ENCODE assay signal across 10 cellular contexts in the genomic region with DNA sequence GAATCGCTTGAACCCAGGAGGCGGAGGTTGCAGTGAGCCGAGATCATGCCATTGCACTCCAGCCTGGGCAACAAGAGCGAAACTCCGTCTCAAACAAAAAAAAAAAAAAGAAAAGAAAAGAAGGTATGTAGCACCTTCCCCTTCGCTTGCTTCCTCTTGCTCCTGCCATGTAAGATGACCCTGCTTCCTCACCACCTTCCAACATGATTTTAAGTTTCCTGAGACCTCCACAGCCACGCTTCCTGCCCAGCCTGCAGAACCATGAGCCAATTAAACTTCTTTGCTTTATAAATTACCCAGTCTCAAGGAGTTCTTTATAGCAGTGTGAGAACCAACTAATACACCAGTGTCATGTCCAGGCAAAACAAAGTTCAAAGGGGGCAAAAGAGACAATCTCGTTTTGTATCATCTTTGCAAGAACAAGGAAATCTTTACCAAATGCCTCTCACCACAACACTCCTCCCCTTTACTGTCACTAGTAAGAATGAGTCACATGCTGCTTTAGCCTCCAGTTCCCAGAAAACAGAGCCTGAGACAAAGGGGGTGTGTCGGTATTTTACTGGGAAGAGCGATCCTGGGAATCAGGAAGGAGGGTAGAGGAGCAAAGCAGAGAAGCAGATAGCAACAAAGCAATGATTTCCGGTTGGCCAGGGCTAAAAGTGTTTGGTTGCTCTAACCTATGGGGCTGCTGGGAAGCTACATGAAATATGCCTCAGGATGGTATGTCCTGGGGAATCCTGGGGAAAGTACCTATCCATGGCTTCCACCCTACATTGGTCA. TPM values are rescaled to one million over a fixed set of nuclear protein-coding genes. Genes with fewer than 3 reads are reported as not detected.
DNase-seq lines count a peak whose midpoint lies in the region; ATAC-seq and TF ChIP-seq lines count a peak whose summit lies in the region.
"Had no signal": no experiment of that assay in that cellular context is flagged by ENCODE, and none has a peak within 500 bp of the region (broad histone marks: within the 10 kb centered on the region; RNA-seq: fewer than 3 reads in every experiment).

No MANE protein-coding gene starts in this region.

- peak overlapping the region in 1 of 2 experiments; percentile 22 for H3K14ac ChIP-seq in mesenchymal stem cell (ENCODE audit: low read length in 2 of 2)

- peak overlapping the region in 1 of 2 experiments; percentile 13 for H2BK12ac ChIP-seq in mesenchymal stem cell (ENCODE audit: low read length in 2 of 2)

- H2BK5ac ChIP-seq in mesenchymal stem cell (ENCODE audit: low read depth, low read length, poor library complexity, severe bottlenecking): no peak overlapping the region

- H3K4ac ChIP-seq in mesenchymal stem cell (ENCODE audit: low read depth in 1 of 2, low read length in 2 of 2): peak overlapping the region in 1 of 2 experiments; percentile 18

- 80% methylated on average over 11 of the region's 11 CpGs for WGBS in mesenchymal stem cell

- no peak overlapping the region for H3K23ac ChIP-seq in mesenchymal stem cell (ENCODE audit: low read length in 2 of 2)

- DNase-seq in Calu3 (no peak), LoVo (ENCODE audit: low spot score) (peak; percentile 71), MCF 10A (ENCODE audit: unreplicated experiment) (peak; percentile 88), mesenchymal stem cell (peak; percentile 95), NAMALWA (ENCODE audit: low spot score) (no peak), cortex of kidney (lab: John Stamatoyannopoulos, UW) (no peak)
- DNase-seq: activated gamma-delta T cell treated with Interleukin-2 at 50 U/mL for 16 hours, NCI-H774 had no signal

- H3K36me3 Mint-ChIP-seq in Calu3 (ENCODE audit: insufficient read depth, unreplicated experiment) (peaks cover 3% of the 10 kb centered on the region), MCF 10A (ENCODE audit: insufficient read depth, unreplicated experiment) (no peaks in the 10 kb centered on the region)

- peak overlapping the region; percentile 25 for H3K27ac Mint-ChIP-seq in Calu3 (ENCODE audit: unreplicated experiment)
- H3K27ac Mint-ChIP-seq in MCF 10A (ENCODE audit: low read depth, unreplicated experiment): peak overlapping the region; percentile 61

- peaks cover 12% of the 10 kb centered on the region for H3K27me3 Mint-ChIP-seq in Calu3 (ENCODE audit: unreplicated experiment)
- no peaks in the 10 kb centered on the region for H3K27me3 Mint-ChIP-seq in MCF 10A (ENCODE audit: insufficient read depth, unreplicated experiment)

- no peaks in the 10 kb centered on the region for H3K36me3 ChIP-seq in mesenchymal stem cell (ENCODE audit: control insufficient read depth in 1 of 2, insufficient read depth in 2 of 2, low read depth in 1 of 2, low read length in 2 of 2)

- ATAC-seq in GM18858 (IDR thresholded peaks at IDR 0.05; ENCODE audit: unreplicated experiment) (no peak), HG02885 (IDR thresholded peaks at IDR 0.05; ENCODE audit: poor library complexity, unreplicated experiment) (no peak)

- no peaks in the 10 kb centered on the region for H3K9me3 ChIP-seq in mesenchymal stem cell (ENCODE audit: control insufficient read depth, low read length)

- H3K4me2 ChIP-seq in mesenchymal stem cell (ENCODE audit: low read length, poor library complexity, severe bottlenecking): no peak overlapping the region

- BruUV-seq in Calu3 (replicated peaks; lab: Mats Ljungman, UMichigan) (no TSS peak), MCF 10A (replicated peaks; lab: Mats Ljungman, UMichigan) (no TSS peak)

- H3K18ac ChIP-seq in mesenchymal stem cell (ENCODE audit: low read depth in 1 of 2, low read length in 2 of 2): peak overlapping the region in 1 of 2 experiments; percentile 0

- no peak overlapping the region for H3K4me3 ChIP-seq in mesenchymal stem cell (ENCODE audit: insufficient read depth in 1 of 2, low read depth in 1 of 2, low read length in 2 of 2)

- H4K91ac ChIP-seq in mesenchymal stem cell (ENCODE audit: low read length): no peak overlapping the region

- H2AK5ac ChIP-seq in mesenchymal stem cell (ENCODE audit: low read length, severe bottlenecking): no peak overlapping the region

- H2BK120ac ChIP-seq in mesenchymal stem cell (ENCODE audit: low read depth, low read length): no peak overlapping the region

- no peak overlapping the region for H4K8ac ChIP-seq in mesenchymal stem cell (ENCODE audit: low read length)

- no peak overlapping the region for H3K27ac ChIP-seq in mesenchymal stem cell (ENCODE audit: low read length, poor library complexity, severe bottlenecking)

- peaks cover 2% of the 10 kb centered on the region for H3K4me1 ChIP-seq in mesenchymal stem cell (ENCODE audit: control insufficient read depth, insufficient read depth, low read depth, low read length)

- no peak overlapping the region for H2BK15ac ChIP-seq in mesenchymal stem cell (ENCODE audit: low read depth, poor library complexity, severe bottlenecking)

- no peak overlapping the region for H2AFZ ChIP-seq in mesenchymal stem cell (ENCODE audit: low read depth, low read length)

- H3K9me3 Mint-ChIP-seq in Calu3 (ENCODE audit: low read depth, unreplicated experiment) (peaks cover 10% of the 10 kb centered on the region), MCF 10A (ENCODE audit: unreplicated experiment) (no peaks in the 10 kb centered on the region)

- no peaks in the 10 kb centered on the region for H3K27me3 ChIP-seq in mesenchymal stem cell (ENCODE audit: control insufficient read depth in 1 of 2, insufficient read depth in 1 of 2, low read length in 2 of 2)

- peaks cover 6% of the 10 kb centered on the region for H3K4me1 Mint-ChIP-seq in Calu3 (ENCODE audit: low read depth, unreplicated experiment)
- peaks cover 20% of the 10 kb centered on the region for H3K4me1 Mint-ChIP-seq in MCF 10A (ENCODE audit: insufficient read depth, unreplicated experiment)

- H3K4me3 Mint-ChIP-seq in Calu3 (ENCODE audit: low read depth, unreplicated experiment) (no peak overlapping the region), MCF 10A (ENCODE audit: unreplicated experiment) (no peak overlapping the region)

- peak overlapping the region; percentile 13 for H3K9ac ChIP-seq in mesenchymal stem cell (ENCODE audit: low read length)

- TF ChIP-seq CTCF in Calu3 (IDR thresholded peaks at IDR 0.05; ENCODE audit: unreplicated experiment) (no peak), MCF 10A (IDR thresholded peaks at IDR 0.05; ENCODE audit: unreplicated experiment) (no peak)

- H3K79me1 ChIP-seq in mesenchymal stem cell (replicated peaks; ENCODE audit: low read length, poor library complexity, severe bottlenecking): no peaks in the 10 kb centered on the region

- intact Hi-C loops in Calu3 (cut with micrococcal nuclease; ENCODE audit: unreplicated experiment): no loop called here
- intact Hi-C loops in MCF 10A (cut with micrococcal nuclease): no loop called here

- POLR2A ChIA-PET in MCF 10A (lab: Yijun Ruan, JAX): interaction anchor here (0.9 to 1.6 kb wide), 6 partner anchors 17 to 138 kb away, joined by 3 to 11 read pairs (median 3); no protein-coding TSS in a partner anchor

- CTCF ChIA-PET in Calu3 (lab: Charles Lee): interaction anchor here (0.9 kb wide), 1 partner anchor 232 kb away, joined by 4 read pairs; no protein-coding TSS in a partner anchor
- CTCF ChIA-PET in MCF 10A (lab: Yijun Ruan, JAX): interaction anchor here (0.9 to 1.8 kb wide), 2 partner anchors 15 to 63 kb away, joined by 4 to 9 read pairs; no protein-coding TSS in a partner anchor

RNA-seq across cellular contexts. Expression of gene MCHR1, which starts 10.5 kb away (rescaled TPM):
- not detected in 2 replicates for total RNA-seq in Calu3 (2022)
- total RNA-seq in MCF 10A (2022): not detected in 2 replicates
- polyA plus RNA-seq in mesenchymal stem cell (2013, experiment 1 of 2): 0.76 TPM
- 0.48 TPM for polyA plus RNA-seq in mesenchymal stem cell (2013, experiment 2 of 2)

RNA-seq across cellular contexts. Expression of gene MRTFA, which starts 32.3 kb away (rescaled TPM):
- total RNA-seq in Calu3 (2022) (47.4 and 54.1 TPM in 2 replicates), MCF 10A (2022) (47.2 and 52.7 TPM in 2 replicates)
- polyA plus RNA-seq in mesenchymal stem cell (2013, experiment 1 of 2): 17.0 TPM
- 16.5 TPM for polyA plus RNA-seq in mesenchymal stem cell (2013, experiment 2 of 2)

Comparison
In these comparisons a context has a peak if more than half of its experiments do, and no peak if none do; other contexts are left out.
1. DNase-seq: peak in LoVo (single experiment), MCF 10A (single experiment) and mesenchymal stem cell (single experiment); none in Calu3 (single experiment), NAMALWA (single experiment) and cortex of kidney (single experiment).